1 cellular context compared by ENCODE assay signal in genomic region chr7:5238500-5238899, GRCh38.
A peak's percentile ranks its signal among the peaks of the same experiment; 100 is the strongest.
TF ChIP-seq lines count a peak whose summit lies in the region.

No MANE protein-coding gene starts in this region.

TF ChIP-seq in HepG2, 621 proteins besides CTCF, POLR2A, EP300 and RAD21 (continued from another document and continues in another):
- peak; percentile 56 for TF ChIP-seq PAXIP1 (CRISPR knock-in tag; conservative IDR thresholded peaks at IDR 0.05)
- TF ChIP-seq ZNF543 (CRISPR knock-in tag; IDR thresholded peaks at IDR 0.05): no peak
- peak; percentile 29; the same call in 1 of the 2 replicates for TF ChIP-seq ZNF460 (CRISPR knock-in tag; IDR thresholded peaks at IDR 0.05; ENCODE audit: borderline replicate concordance)
- peak; percentile 79 for TF ChIP-seq HDAC1 (CRISPR knock-in tag; IDR thresholded peaks at IDR 0.05)
- TF ChIP-seq ZFP90 (CRISPR knock-in tag; IDR thresholded peaks at IDR 0.05; ENCODE audit: borderline replicate concordance): peak; percentile 31; the same call in 1 of the 2 replicates
- peak; percentile 54; the same call in 1 of the 2 replicates for TF ChIP-seq RARA (CRISPR knock-in tag; IDR thresholded peaks at IDR 0.05)
- peak; percentile 60; the same call in 1 of the 2 replicates for TF ChIP-seq KDM2A (CRISPR knock-in tag; IDR thresholded peaks at IDR 0.05; ENCODE audit: borderline replicate concordance, low read depth)
- TF ChIP-seq ZNF407 (CRISPR knock-in tag; IDR thresholded peaks at IDR 0.05; ENCODE audit: not compliant biosample characterization): peak; percentile 73
- no peak for TF ChIP-seq ZNF234 (CRISPR knock-in tag; conservative IDR thresholded peaks at IDR 0.05)
- peak; percentile 91 for TF ChIP-seq ZNF687 (CRISPR knock-in tag; IDR thresholded peaks at IDR 0.05)
- no peak for TF ChIP-seq MTF1 (CRISPR knock-in tag; IDR thresholded peaks at IDR 0.05)
- TF ChIP-seq ZBTB40 (IDR thresholded peaks at IDR 0.05): no peak
- 0 out of 2 replicates have a peak, but pooled peaks have one; percentile 23 for TF ChIP-seq ZBTB40 (CRISPR knock-in tag; IDR thresholded peaks at IDR 0.05)
- peak; percentile 28; the same call in 1 of the 2 replicates for TF ChIP-seq ZNF512 (CRISPR knock-in tag; IDR thresholded peaks at IDR 0.05)
- no peak for TF ChIP-seq SNRNP70 (IDR thresholded peaks at IDR 0.05; ENCODE audit: low read depth, low read length)
- TF ChIP-seq ZNF790 (CRISPR knock-in tag; IDR thresholded peaks at IDR 0.05; ENCODE audit: borderline replicate concordance): no peak
- TF ChIP-seq HNRNPH1 (optimal IDR thresholded peaks at IDR 0.05; ENCODE audit: low read depth, low read length): no peak
- peak; percentile 76 for TF ChIP-seq ZNF121 (CRISPR knock-in tag; IDR thresholded peaks at IDR 0.05)
- TF ChIP-seq ZNF430 (CRISPR knock-in tag; IDR thresholded peaks at IDR 0.05): peak; percentile 43; the same call in 1 of the 2 replicates
- TF ChIP-seq ZNF782 (CRISPR knock-in tag; IDR thresholded peaks at IDR 0.05; ENCODE audit: borderline replicate concordance): no peak
- 0 out of 2 replicates have a peak, but pooled peaks have one; percentile 61 for TF ChIP-seq HBP1 (CRISPR knock-in tag; IDR thresholded peaks at IDR 0.05; ENCODE audit: low read depth)
